Comparison of ENCODE assay signal across 1 cellular context in genomic region chr12:52521175-52521574, GRCh38.
TF ChIP-seq lines count a peak whose summit lies in the region.

No MANE protein-coding gene starts in this region.

TF ChIP-seq in Ishikawa, 13 proteins besides CTCF, POLR2A, EP300 and RAD21 (continued from another document):
- TF ChIP-seq FOXM1 (IDR thresholded peaks at IDR 0.05; ENCODE audit: borderline replicate concordance, low read depth) = 0 out of 2 replicates have a peak, but pooled peaks have one; percentile 31
- TF ChIP-seq TEAD4 (IDR thresholded peaks at IDR 0.05) = no peak
- no peak for TF ChIP-seq EGR1 (IDR thresholded peaks at IDR 0.05)
- no peak for TF ChIP-seq TAF1 (IDR thresholded peaks at IDR 0.05; ENCODE audit: low read depth)
- no peak for TF ChIP-seq CREB1 (IDR thresholded peaks at IDR 0.05; ENCODE audit: low read depth)
- TF ChIP-seq CEBPB (IDR thresholded peaks at IDR 0.05) = no peak
- TF ChIP-seq MAX (IDR thresholded peaks at IDR 0.05) = no peak
- TF ChIP-seq REST (IDR thresholded peaks at IDR 0.05; ENCODE audit: low read depth) = no peak
- TF ChIP-seq TCF12 (IDR thresholded peaks at IDR 0.05; ENCODE audit: low read depth) = peak; percentile 73
TF ChIP-seq in Ishikawa: peak in this region for 3.
